In genomic region chr14:99194136-99194535, GRCh38 we compare ENCODE assay signal across 17 cellular contexts.
DNase-seq lines count a peak whose midpoint lies in the region; ATAC-seq, FAIRE-seq and TF ChIP-seq lines count a peak whose summit lies in the region.
"Had no signal": no experiment of that assay in that cellular context is flagged by ENCODE, and none has a peak within 500 bp of the region (broad histone marks: within the 10 kb centered on the region; RNA-seq: fewer than 3 reads in every experiment).

No MANE protein-coding gene starts in this region.

- H3K27ac ChIP-seq in A673 (ENCODE audit: low read depth, low read length, poor library complexity, severe bottlenecking), result peak overlapping the region; percentile 55
- no peak overlapping the region for H3K27ac ChIP-seq in H1 (ENCODE audit: low read depth, low read length)
- H3K27ac ChIP-seq: coronary artery, KMS-11 had no signal

- H3K9me3 Mint-ChIP-seq in CD14-positive monocyte, result no peaks in the 10 kb centered on the region
- no peaks in the 10 kb centered on the region for H3K9me3 Mint-ChIP-seq in activated CD8-positive, alpha-beta T cell treated with anti-CD3 and anti-CD28 coated beads, Interleukin-2, amount 10 ng/mL, durations not matched to agents 7 days and 5 days (ENCODE audit: insufficient read depth)
- H3K9me3 Mint-ChIP-seq: nephron had no signal

- no peaks in the 10 kb centered on the region for H3K36me3 Mint-ChIP-seq in CD14-positive monocyte
- H3K36me3 Mint-ChIP-seq in activated CD8-positive, alpha-beta T cell treated with anti-CD3 and anti-CD28 coated beads, Interleukin-2, amount 10 ng/mL, durations not matched to agents 7 days and 5 days (ENCODE audit: low read depth), result peaks cover 81% of the 10 kb centered on the region

- H3K79me1 ChIP-seq in H1 (ENCODE audit: low read depth, low read length), result peaks cover 6% of the 10 kb centered on the region; the same call in 1 of the 2 replicates

- no peak overlapping the region for H3K27ac Mint-ChIP-seq in CD14-positive monocyte
- peak overlapping the region; percentile 95 for H3K27ac Mint-ChIP-seq in activated CD8-positive, alpha-beta T cell treated with anti-CD3 and anti-CD28 coated beads, Interleukin-2, amount 10 ng/mL, durations not matched to agents 7 days and 5 days
- H3K27ac Mint-ChIP-seq: nephron had no signal

- BruUV-seq in A673 (replicated peaks; lab: Mats Ljungman, UMichigan), result no TSS peak

- H3K14ac ChIP-seq in H1 (ENCODE audit: insufficient read length), result no peak overlapping the region

- 91% methylated on average over 7 of the region's 7 CpGs; no CpG with 5 or more reads in 1 of the 2 experiments for WGBS in H1 (ENCODE audit: extremely low coverage in 1 of 2, insufficient coverage in 1 of 2, insufficient read length in 1 of 2, insufficient replicate concordance in 2 of 2, low coverage in 1 of 2, low lambda C conversion rate in 2 of 2, missing lambda C conversion rate in 1 of 2), 2 experiments

- H3K4me3 ChIP-seq in A673 (ENCODE audit: low read depth, low read length, poor library complexity, severe bottlenecking), result no peak overlapping the region
- no peak overlapping the region for H3K4me3 ChIP-seq in H1 (ENCODE audit: extremely low read depth in 1 of 4, insufficient read depth in 2 of 4, low read depth in 3 of 4, low read length in 4 of 4)
- H3K4me3 ChIP-seq: coronary artery had no signal

- no peak for TF ChIP-seq POLR2A in H1 (IDR thresholded peaks at IDR 0.05; ENCODE audit: control extremely low read depth in 1 of 2, low read depth in 2 of 2, low read length in 2 of 2)

- peaks cover 41% of the 10 kb centered on the region for H3K36me3 ChIP-seq in A673 (ENCODE audit: insufficient read depth, low read length, poor library complexity, severe bottlenecking)
- H3K36me3 ChIP-seq in H1 (ENCODE audit: control insufficient read depth in 2 of 4, insufficient read depth in 4 of 4, low read length in 3 of 4), result peaks cover 0 to 2% (median 0%) of the 10 kb centered on the region in 4 experiments; a peak in 1 of 8 replicates

- H2BK12ac ChIP-seq in H1 (ENCODE audit: low read depth, low read length), result no peak overlapping the region

- no peak overlapping the region for H3K23ac ChIP-seq in H1 (ENCODE audit: insufficient read length)

- TF ChIP-seq RAD21 in H1 (IDR thresholded peaks at IDR 0.05 in 1 of 2, conservative IDR thresholded peaks at IDR 0.05 in 1 of 2; ENCODE audit: low read depth in 2 of 2, low read length in 2 of 2), result no peak

- H3K4ac ChIP-seq in H1 (replicated peaks; ENCODE audit: insufficient read length, low read depth, low read length), result no peak overlapping the region

- H3K4me2 ChIP-seq in H1 (ENCODE audit: insufficient read depth in 1 of 2, low read depth in 2 of 2, low read length in 2 of 2), result no peak overlapping the region
- H3K4me2 ChIP-seq: KMS-11 had no signal

- intact Hi-C loops in A673 (cut with micrococcal nuclease; ENCODE audit: unreplicated experiment), result no loop called here
- intact Hi-C loops in CD14-positive monocyte (cut with micrococcal nuclease), result no loop called here

- H3K23me2 ChIP-seq in H1 (ENCODE audit: low read depth, low read length), result no peaks in the 10 kb centered on the region

- no peak overlapping the region for H4K5ac ChIP-seq in H1 (ENCODE audit: insufficient read length, low read depth, low read length)

- POLR2A ChIA-PET in A673 (lab: Charles Lee; ENCODE audit: low non-redundant PET), result interaction anchor here (0.6 kb wide), 1 partner anchor 49 kb away, joined by 3 read pairs; no protein-coding TSS in a partner anchor
- POLR2A ChIA-PET in activated CD8-positive, alpha-beta T cell treated with anti-CD3 and anti-CD28 coated beads, Interleukin-2, amount 10 ng/mL, durations not matched to agents 7 days and 5 days (lab: Charles Lee), result interaction anchor here (0.7 to 2.2 kb wide), 3 partner anchors 10 to 75 kb away, joined by 3 to 5 read pairs (median 3); no protein-coding TSS in a partner anchor
- POLR2A ChIA-PET in H1 (lab: Charles Lee; ENCODE audit: partially characterized antibody), result interaction anchor here (0.7 to 0.9 kb wide), 2 partner anchors 17 to 47 kb away, joined by 3 read pairs; no protein-coding TSS in a partner anchor

- H3K9me3 ChIP-seq in A673 (ENCODE audit: low read depth, low read length, poor library complexity, severe bottlenecking) (no peaks in the 10 kb centered on the region), H1 (ENCODE audit: insufficient read depth in 2 of 2, low read depth in 1 of 2, low read length in 1 of 2) (no peaks in the 10 kb centered on the region)

- no peak for FAIRE-seq in H1 (lab: Jason Lieb, UNC)
- FAIRE-seq: endometrium had no signal

- peaks cover 9% of the 10 kb centered on the region for H3K4me1 Mint-ChIP-seq in CD14-positive monocyte
- H3K4me1 Mint-ChIP-seq in activated CD8-positive, alpha-beta T cell treated with anti-CD3 and anti-CD28 coated beads, Interleukin-2, amount 10 ng/mL, durations not matched to agents 7 days and 5 days (ENCODE audit: low read depth), result peaks cover 97% of the 10 kb centered on the region

- no peak overlapping the region for H3K18ac ChIP-seq in H1 (ENCODE audit: extremely low read depth, low read length)

- H3K27me3 Mint-ChIP-seq in CD14-positive monocyte (ENCODE audit: low read depth in 3 of 3), result peaks cover 15 to 22% (median 21%) of the 10 kb centered on the region in 3 donors
- H3K27me3 Mint-ChIP-seq in activated CD8-positive, alpha-beta T cell treated with anti-CD3 and anti-CD28 coated beads, Interleukin-2, amount 10 ng/mL, durations not matched to agents 7 days and 5 days (ENCODE audit: low read depth), result no peaks in the 10 kb centered on the region

- H4K8ac ChIP-seq in H1 (ENCODE audit: extremely low read depth, insufficient read depth, low read length), result 0 out of 2 replicates have a peak overlapping the region, but pooled peaks have one; percentile 40

- peaks cover 0 to 3% of the 10 kb centered on the region in 2 experiments for H4K20me1 ChIP-seq in H1 (replicated peaks in 1 of 2; ENCODE audit: control insufficient read depth in 1 of 2, insufficient read depth in 2 of 2, low read length in 2 of 2)

- no peak overlapping the region for H3K56ac ChIP-seq in H1 (replicated peaks; ENCODE audit: insufficient read length, low read depth, low read length)

- H4K91ac ChIP-seq in H1 (replicated peaks; ENCODE audit: insufficient read length, low read length), result no peak overlapping the region

- peak overlapping the region; percentile 10; the same call in 1 of the 2 replicates for H2AK5ac ChIP-seq in H1 (ENCODE audit: low read depth, low read length)

- no peaks in the 10 kb centered on the region for H3K27me3 ChIP-seq in A673 (replicated peaks; ENCODE audit: insufficient read depth, low read depth, low read length, poor library complexity)
- no peaks in the 10 kb centered on the region for H3K27me3 ChIP-seq in H1 (replicated peaks in 1 of 4; ENCODE audit: control insufficient read depth in 3 of 4, extremely low read depth in 1 of 4, insufficient read depth in 3 of 4, low read length in 3 of 4)

- no peak overlapping the region for H2BK120ac ChIP-seq in H1 (replicated peaks; ENCODE audit: low read depth, low read length)

- H2BK5ac ChIP-seq in H1 (ENCODE audit: low read depth, low read length), result no peak overlapping the region; the same call in 1 of the 2 replicates

- no peak overlapping the region for H2BK20ac ChIP-seq in H1 (ENCODE audit: low read length)

- 0 out of 4 replicates have a peak, but pooled peaks cover 0 to 15% of the 10 kb centered on the region in 2 experiments for H3K79me2 ChIP-seq in H1 (ENCODE audit: control insufficient read depth in 1 of 2, insufficient read depth in 2 of 2, low read length in 2 of 2)

- H2BK15ac ChIP-seq in H1 (ENCODE audit: low read length), result no peak overlapping the region

- no peak for TF ChIP-seq CTCF in A673 (conservative IDR thresholded peaks at IDR 0.05; ENCODE audit: low read depth, low read length)
- no peak for TF ChIP-seq CTCF in CD14-positive monocyte (IDR thresholded peaks at IDR 0.05)
- no peak for TF ChIP-seq CTCF in H1 (IDR thresholded peaks at IDR 0.05; ENCODE audit: control extremely low read depth in 1 of 3, insufficient read depth in 1 of 3, low read depth in 1 of 3, low read length in 3 of 3)

- no peak overlapping the region for H2AFZ ChIP-seq in H1 (ENCODE audit: low read length)

- H3K4me3 Mint-ChIP-seq in CD14-positive monocyte, result no peak overlapping the region
- H3K4me3 Mint-ChIP-seq in activated CD8-positive, alpha-beta T cell treated with anti-CD3 and anti-CD28 coated beads, Interleukin-2, amount 10 ng/mL, durations not matched to agents 7 days and 5 days, result no peak overlapping the region

- no peak for ATAC-seq in activated CD8-positive, alpha-beta T cell treated with anti-CD3 and anti-CD28 coated beads, Interleukin-2, amount 10 ng/mL, durations not matched to agents 7 days and 5 days

- CTCF ChIA-PET in A673 (lab: Charles Lee), result no interaction called here
- CTCF ChIA-PET in activated CD8-positive, alpha-beta T cell treated with anti-CD3 and anti-CD28 coated beads, Interleukin-2, amount 10 ng/mL, durations not matched to agents 7 days and 5 days (lab: Charles Lee), result interaction anchor here (0.8 to 1.3 kb wide), 4 partner anchors 35 to 1055 kb away, joined by 3 to 9 read pairs (median 4); partner anchors contain the start of gene BCL11B
- CTCF ChIA-PET in H1 (lab: Charles Lee; ENCODE audit: partially characterized antibody), result interaction anchor here (0.7 to 1.7 kb wide), 3 partner anchors 20 to 73 kb away, joined by 3 to 7 read pairs (median 3); no protein-coding TSS in a partner anchor

- no peak for TF ChIP-seq EP300 in H1 (IDR thresholded peaks at IDR 0.05; ENCODE audit: borderline replicate concordance in 1 of 2, low read depth in 2 of 2, low read length in 2 of 2)

- H3K4me1 ChIP-seq in A673 (ENCODE audit: insufficient read depth, low read length, poor library complexity, severe bottlenecking), result peaks cover 96% of the 10 kb centered on the region
- H3K4me1 ChIP-seq in H1 (replicated peaks in 1 of 4; ENCODE audit: control insufficient read depth in 3 of 4, insufficient read depth in 4 of 4, low read length in 3 of 4), result peaks cover 5 to 18% (median 9%) of the 10 kb centered on the region in 4 experiments

- no peak for DNase-seq in A673 (ENCODE audit: low spot score)
- peak; percentile 32 for DNase-seq in CD14-positive monocyte (ENCODE audit: low spot score)
- DNase-seq in activated CD8-positive, alpha-beta T cell treated with anti-CD3 and anti-CD28 coated beads, Interleukin-2, amount 10 ng/mL, durations not matched to agents 7 days and 5 days, result no peak
- no peak for DNase-seq in H1 (ENCODE audit: low read depth in 1 of 2, low spot score in 2 of 2)
- no peak for DNase-seq in cerebellar nuclear complex (lab: John Stamatoyannopoulos, UW)
- DNase-seq in NCI-H446 treated with DMSO at 0.1 percent for 48 hours (lab: John Stamatoyannopoulos, UW), result no peak
- DNase-seq in epidermal melanocyte (ENCODE audit: insufficient read length, low spot score), result no peak
- DNase-seq: HCEC 1CT; mesendoderm; NCI-H187; SHP77; stimulated activated naive CD4-positive, alpha-beta T cell treated with Interleukin-2 at 50 U/mL for 16 hours; trophoblast cell had no signal

- no peak overlapping the region for H3K9ac ChIP-seq in H1 (replicated peaks in 1 of 4; ENCODE audit: extremely low read depth in 1 of 4, low read depth in 3 of 4, low read length in 3 of 4)
- H3K9ac ChIP-seq: KMS-11 had no signal

TF ChIP-seq in H1, 55 proteins besides CTCF, POLR2A, EP300 and RAD21 (continues in another document):
- TF ChIP-seq JUND (IDR thresholded peaks at IDR 0.05; ENCODE audit: low read length) (no peak), NANOG (IDR thresholded peaks at IDR 0.05; ENCODE audit: insufficient read depth, low read depth, low read length, poor library complexity, severe bottlenecking) (no peak), CREB1 (IDR thresholded peaks at IDR 0.05) (no peak)
